In genomic region chr2:130911482-130911881, GRCh38 we compare ENCODE assay signal across 20 cellular contexts.
DNase-seq lines count a peak whose midpoint lies in the region; TF ChIP-seq lines count a peak whose summit lies in the region.
"Had no signal": no experiment of that assay in that cellular context is flagged by ENCODE, and none has a peak within 500 bp of the region (broad histone marks: within the 10 kb centered on the region; RNA-seq: fewer than 3 reads in every experiment).

No MANE protein-coding gene starts in this region.

- H3K4me3 ChIP-seq in breast epithelium (peak overlapping the region in 1 of 3 donors; percentile 16), trophoblast cell (ENCODE audit: low read depth, low read length) (no peak overlapping the region)
- H3K4me3 ChIP-seq: MG63, Peyer's patch had no signal

- H3K4me2 ChIP-seq in trophoblast cell (ENCODE audit: low read length) = no peak overlapping the region

- no peak overlapping the region for H3K4me3 Mint-ChIP-seq in MCF 10A (ENCODE audit: unreplicated experiment)
- H3K4me3 Mint-ChIP-seq: B cell, CD14-positive monocyte had no signal

- peak overlapping the region; percentile 13 for H4K91ac ChIP-seq in trophoblast cell (ENCODE audit: low read depth, low read length)

- no peak overlapping the region for H4K12ac ChIP-seq in trophoblast cell (ENCODE audit: low read depth, low read length)

- H3K27ac ChIP-seq in breast epithelium (no peak overlapping the region), epithelial cell of prostate (peak overlapping the region; percentile 76), trophoblast cell (ENCODE audit: low read depth, low read length) (peak overlapping the region; percentile 17)
- H3K27ac ChIP-seq: Peyer's patch had no signal

- intact Hi-C loops in MCF 10A (cut with micrococcal nuclease) (no loop called here), breast epithelium (cut with DNase I; ENCODE audit: low total_unique reads) (no loop called here)

- no peak overlapping the region for H3K23ac ChIP-seq in trophoblast cell (ENCODE audit: low read length)

- peak overlapping the region; percentile 51 for H3K18ac ChIP-seq in trophoblast cell (ENCODE audit: low read length)

- no TSS peak for BruUV-seq in MCF 10A (replicated peaks; lab: Mats Ljungman, UMichigan)

- H3K36me3 ChIP-seq in breast epithelium (no peaks in the 10 kb centered on the region), trophoblast cell (ENCODE audit: control insufficient read depth in 1 of 2, insufficient read depth in 2 of 2, low read length in 2 of 2) (no peaks in the 10 kb centered on the region)
- H3K36me3 ChIP-seq: MG63, Peyer's patch had no signal

- TF ChIP-seq CTCF in MCF 10A (IDR thresholded peaks at IDR 0.05; ENCODE audit: unreplicated experiment) (no peak), breast epithelium (IDR thresholded peaks at IDR 0.05) (no peak)

- H4K8ac ChIP-seq in trophoblast cell (ENCODE audit: low read depth, low read length) = peak overlapping the region; percentile 32

- peaks cover 30% of the 10 kb centered on the region for H3K36me3 Mint-ChIP-seq in MCF 10A (ENCODE audit: insufficient read depth, unreplicated experiment)
- H3K36me3 Mint-ChIP-seq: CD14-positive monocyte had no signal

- peaks cover 9% of the 10 kb centered on the region for H3K79me1 ChIP-seq in trophoblast cell (ENCODE audit: low read length)

- peak overlapping the region; percentile 20 for H2BK120ac ChIP-seq in trophoblast cell (ENCODE audit: insufficient read depth, low read length, poor library complexity)

- no peak overlapping the region for H3K9ac ChIP-seq in trophoblast cell (ENCODE audit: low read length)

- H3K27me3 Mint-ChIP-seq in MCF 10A (ENCODE audit: insufficient read depth, unreplicated experiment) = no peaks in the 10 kb centered on the region

- DNase-seq in MCF 10A (ENCODE audit: unreplicated experiment) = peak; percentile 8
- no peak for DNase-seq in breast epithelium (ENCODE audit: low spot score in 2 of 2)
- no peak for DNase-seq in epithelial cell of prostate (ENCODE audit: low read depth, low spot score)
- no peak for DNase-seq in trophoblast cell
- DNase-seq in occipital lobe (lab: John Stamatoyannopoulos, UW) = no peak
- no peak for DNase-seq in NOMO-1 treated with DMSO at 0.1 percent for 48 hours (lab: John Stamatoyannopoulos, UW; ENCODE audit: unreplicated experiment)
- no peak for DNase-seq in mucosa of gallbladder (ENCODE audit: low spot score)
- no peak for DNase-seq in LoVo (ENCODE audit: low spot score)
- DNase-seq: EL, Karpas-422, MG63, NCI-H1436, NCI-H187 treated with DMSO at 0.1 percent for 48 hours, NCI-H2171, NCI-H345, NCI-H524, NCI-H82, Peyer's patch had no signal

- peak overlapping the region; percentile 79 for H3K27ac Mint-ChIP-seq in MCF 10A (ENCODE audit: low read depth, unreplicated experiment)
- H3K27ac Mint-ChIP-seq: B cell, CD14-positive monocyte had no signal

- H2BK12ac ChIP-seq in trophoblast cell (ENCODE audit: low read length) = peak overlapping the region; percentile 27

- H3K4ac ChIP-seq in trophoblast cell (ENCODE audit: low read depth, low read length) = no peak overlapping the region

- no peak for TF ChIP-seq POLR2A in breast epithelium (IDR thresholded peaks at IDR 0.05)

- H3K27me3 ChIP-seq in breast epithelium = peaks cover 0 to 19% of the 10 kb centered on the region in 2 donors
- no peaks in the 10 kb centered on the region for H3K27me3 ChIP-seq in trophoblast cell (ENCODE audit: insufficient read depth, low read length)
- H3K27me3 ChIP-seq: MG63, Peyer's patch had no signal

- POLR2A ChIA-PET in MCF 10A (lab: Yijun Ruan, JAX) = interaction anchor here (0.7 to 2.5 kb wide), 9 partner anchors 14 to 197 kb away, joined by 3 to 9 read pairs (median 5); no protein-coding TSS in a partner anchor

- H2AFZ ChIP-seq in trophoblast cell (ENCODE audit: insufficient read depth, low read length, poor library complexity) = peak overlapping the region; percentile 23

- H2AK5ac ChIP-seq in trophoblast cell (ENCODE audit: low read length) = no peak overlapping the region

- H2BK5ac ChIP-seq in trophoblast cell (ENCODE audit: low read depth, low read length, poor library complexity) = no peak overlapping the region

- no peaks in the 10 kb centered on the region for H3K9me3 Mint-ChIP-seq in MCF 10A (ENCODE audit: unreplicated experiment)

- CTCF ChIA-PET in MCF 10A (lab: Yijun Ruan, JAX) = interaction anchor here (0.7 to 1.9 kb wide), 3 partner anchors 12 to 43 kb away, joined by 3 to 9 read pairs (median 4); no protein-coding TSS in a partner anchor

- H3K4me1 ChIP-seq in breast epithelium = no peaks in the 10 kb centered on the region
- H3K4me1 ChIP-seq in trophoblast cell (ENCODE audit: control insufficient read depth in 1 of 2, insufficient read depth in 2 of 2, low read length in 2 of 2) = peaks cover 17 to 18% of the 10 kb centered on the region in 2 experiments
- H3K4me1 ChIP-seq: Peyer's patch had no signal

- peaks cover 37% of the 10 kb centered on the region for H3K4me1 Mint-ChIP-seq in MCF 10A (ENCODE audit: insufficient read depth, unreplicated experiment)
- H3K4me1 Mint-ChIP-seq: B cell, CD14-positive monocyte had no signal

- H3K14ac ChIP-seq in trophoblast cell (ENCODE audit: low read length) = peak overlapping the region; percentile 42

- H3K79me2 ChIP-seq in trophoblast cell (ENCODE audit: control insufficient read depth, insufficient read depth, low read length, poor library complexity) = no peaks in the 10 kb centered on the region

- H3K9me3 ChIP-seq in breast epithelium = no peaks in the 10 kb centered on the region
- no peaks in the 10 kb centered on the region for H3K9me3 ChIP-seq in trophoblast cell (ENCODE audit: insufficient read depth, low read depth, low read length)
- H3K9me3 ChIP-seq: MG63, Peyer's patch had no signal

- no CpG with 5 or more reads among the region's 5 CpGs for WGBS in trophoblast cell (ENCODE audit: extremely low coverage, insufficient coverage, insufficient read length)

Comparison
In these comparisons a context has a peak if more than half of its experiments do, and no peak if none do; other contexts are left out.
1. H3K27ac ChIP-seq: peak in epithelial cell of prostate (single experiment) and trophoblast cell (single experiment); none in breast epithelium (0 of 2).